ENCODE assay signal across 1 cellular context in genomic region chr7:73667344-73668102, GRCh38.
TF ChIP-seq lines count a peak whose summit lies in the region.

A gene with protein sequence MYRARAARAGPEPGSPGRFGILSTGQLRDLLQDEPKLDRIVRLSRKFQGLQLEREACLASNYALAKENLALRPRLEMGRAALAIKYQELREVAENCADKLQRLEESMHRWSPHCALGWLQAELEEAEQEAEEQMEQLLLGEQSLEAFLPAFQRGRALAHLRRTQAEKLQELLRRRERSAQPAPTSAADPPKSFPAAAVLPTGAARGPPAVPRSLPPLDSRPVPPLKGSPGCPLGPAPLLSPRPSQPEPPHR (plus strand): TSS chr7:73667831. CDS start chr7:73667959, 128 bp downstream.

TF ChIP-seq in HepG2, 621 proteins besides CTCF, POLR2A, EP300 and RAD21 (continued from another document and continues in another):
- TF ChIP-seq MYC (CRISPR knock-in tag; IDR thresholded peaks at IDR 0.05; ENCODE audit: borderline replicate concordance) (peak; percentile 45; the same call in 1 of the 2 replicates), MIER3 (CRISPR knock-in tag; IDR thresholded peaks at IDR 0.05; ENCODE audit: borderline replicate concordance) (peak; percentile 30; the same call in 1 of the 2 replicates), ZSCAN31 (CRISPR knock-in tag; IDR thresholded peaks at IDR 0.05; ENCODE audit: low read depth) (no peak), SOX5 (CRISPR knock-in tag; IDR thresholded peaks at IDR 0.05; ENCODE audit: borderline replicate concordance) (0 out of 2 replicates have a peak, but pooled peaks have one; percentile 34), HOXA7 (CRISPR knock-in tag; IDR thresholded peaks at IDR 0.05) (no peak), HMG20A (CRISPR knock-in tag; IDR thresholded peaks at IDR 0.05; ENCODE audit: borderline replicate concordance) (no peak), ZNF672 (CRISPR knock-in tag; IDR thresholded peaks at IDR 0.05) (no peak), SKI (IDR thresholded peaks at IDR 0.05; ENCODE audit: partially characterized antibody) (peak; percentile 43), HMG20B (CRISPR knock-in tag; conservative IDR thresholded peaks at IDR 0.05) (no peak), E2F2 (CRISPR knock-in tag; IDR thresholded peaks at IDR 0.05; ENCODE audit: borderline replicate concordance) (no peak), GABPA (IDR thresholded peaks at IDR 0.05; ENCODE audit: low read depth, low read length) (no peak), GABPA (CRISPR knock-in tag; IDR thresholded peaks at IDR 0.05; ENCODE audit: low read depth) (no peak), ZNF597 (CRISPR knock-in tag; IDR thresholded peaks at IDR 0.05) (no peak), ZZZ3 (CRISPR knock-in tag; IDR thresholded peaks at IDR 0.05; ENCODE audit: borderline replicate concordance) (no peak), PRMT3 (CRISPR knock-in tag; IDR thresholded peaks at IDR 0.05; ENCODE audit: borderline replicate concordance, low read depth) (no peak), ZNF160 (CRISPR knock-in tag; IDR thresholded peaks at IDR 0.05) (no peak), ASH2L (IDR thresholded peaks at IDR 0.05; ENCODE audit: insufficient read length, low read depth, low read length) (peak; percentile 22), ZNF382 (CRISPR knock-in tag; IDR thresholded peaks at IDR 0.05; ENCODE audit: borderline replicate concordance) (no peak), MEIS2 (CRISPR knock-in tag; IDR thresholded peaks at IDR 0.05) (no peak), ZNF510 (CRISPR knock-in tag; IDR thresholded peaks at IDR 0.05; ENCODE audit: low read depth) (no peak), NFE2 (CRISPR knock-in tag; IDR thresholded peaks at IDR 0.05) (no peak), DPF2 (CRISPR knock-in tag; IDR thresholded peaks at IDR 0.05; ENCODE audit: borderline replicate concordance, low read depth) (no peak), GFI1 (CRISPR knock-in tag; IDR thresholded peaks at IDR 0.05; ENCODE audit: borderline replicate concordance) (peak; percentile 55; the same call in 1 of the 2 replicates), ARID3A (IDR thresholded peaks at IDR 0.05; ENCODE audit: low read depth, low read length) (no peak), ZNF850 (CRISPR knock-in tag; conservative IDR thresholded peaks at IDR 0.05) (no peak), ZNF839 (CRISPR knock-in tag; IDR thresholded peaks at IDR 0.05; ENCODE audit: borderline replicate concordance) (no peak), FOXP1 (IDR thresholded peaks at IDR 0.05) (no peak), FOXP1 (CRISPR knock-in tag; IDR thresholded peaks at IDR 0.05) (no peak), ZFP36L1 (CRISPR knock-in tag; IDR thresholded peaks at IDR 0.05) (no peak), REPIN1 (CRISPR knock-in tag; IDR thresholded peaks at IDR 0.05; ENCODE audit: borderline replicate concordance, low read depth) (no peak), ZSCAN30 (CRISPR knock-in tag; IDR thresholded peaks at IDR 0.05) (no peak), ZBTB46 (CRISPR knock-in tag; IDR thresholded peaks at IDR 0.05; ENCODE audit: borderline replicate concordance) (no peak), HNRNPLL (IDR thresholded peaks at IDR 0.05; ENCODE audit: low read depth, low read length, poor library complexity, severe bottlenecking) (peak; percentile 51), NFKB2 (CRISPR knock-in tag; IDR thresholded peaks at IDR 0.05; ENCODE audit: borderline replicate concordance) (no peak), ZNF746 (CRISPR knock-in tag; IDR thresholded peaks at IDR 0.05) (peak; percentile 78; the same call in 1 of the 2 replicates), ZNF430 (CRISPR knock-in tag; IDR thresholded peaks at IDR 0.05) (peak; percentile 30; the same call in 1 of the 2 replicates), RARA (CRISPR knock-in tag; IDR thresholded peaks at IDR 0.05) (peak; percentile 20; the same call in 1 of the 2 replicates), FOSL2 (CRISPR knock-in tag; IDR thresholded peaks at IDR 0.05) (no peak), NAIF1 (CRISPR knock-in tag; IDR thresholded peaks at IDR 0.05; ENCODE audit: borderline replicate concordance) (no peak), ZNF629 (CRISPR knock-in tag; conservative IDR thresholded peaks at IDR 0.05) (peak; percentile 100), ZNF580 (CRISPR knock-in tag; IDR thresholded peaks at IDR 0.05; ENCODE audit: borderline replicate concordance, low read depth) (no peak), TAF1 (CRISPR knock-in tag; IDR thresholded peaks at IDR 0.05) (no peak), SYNCRIP (IDR thresholded peaks at IDR 0.05; ENCODE audit: insufficient read depth, low read depth, low read length) (no peak), SPEN (CRISPR knock-in tag; IDR thresholded peaks at IDR 0.05; ENCODE audit: low read depth) (peak; percentile 55; the same call in 1 of the 2 replicates), ATRX (CRISPR knock-in tag; IDR thresholded peaks at IDR 0.05; ENCODE audit: borderline replicate concordance) (no peak), PTBP1 (IDR thresholded peaks at IDR 0.05; ENCODE audit: low read depth, low read length, poor library complexity, severe bottlenecking) (no peak), HMGA1 (CRISPR knock-in tag; conservative IDR thresholded peaks at IDR 0.05) (no peak), EZH2 (conservative IDR thresholded peaks at IDR 0.05; ENCODE audit: low read depth, low read length) (no peak), ZNF790 (CRISPR knock-in tag; IDR thresholded peaks at IDR 0.05; ENCODE audit: borderline replicate concordance) (no peak), MATR3 (CRISPR knock-in tag; IDR thresholded peaks at IDR 0.05) (no peak), HIVEP1 (CRISPR knock-in tag; IDR thresholded peaks at IDR 0.05) (no peak), ATAD3A (CRISPR knock-in tag; IDR thresholded peaks at IDR 0.05) (no peak), FOXK1 (CRISPR knock-in tag; IDR thresholded peaks at IDR 0.05; ENCODE audit: borderline replicate concordance, low read depth) (no peak; the same call in 1 of the 2 replicates), ZNF543 (CRISPR knock-in tag; IDR thresholded peaks at IDR 0.05) (no peak), EHMT2 (IDR thresholded peaks at IDR 0.05; ENCODE audit: borderline replicate concordance, low read depth, low read length) (no peak), BHLHE40 (IDR thresholded peaks at IDR 0.05; ENCODE audit: low read length) (no peak; the same call in none of the 2 replicates), MAFG (CRISPR knock-in tag; IDR thresholded peaks at IDR 0.05) (no peak)
- TF ChIP-seq, protein P1, sequence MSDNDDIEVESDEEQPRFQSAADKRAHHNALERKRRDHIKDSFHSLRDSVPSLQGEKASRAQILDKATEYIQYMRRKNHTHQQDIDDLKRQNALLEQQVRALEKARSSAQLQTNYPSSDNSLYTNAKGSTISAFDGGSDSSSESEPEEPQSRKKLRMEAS (IDR thresholded peaks at IDR 0.05), result peak; percentile 71
- TF ChIP-seq, protein P2, sequence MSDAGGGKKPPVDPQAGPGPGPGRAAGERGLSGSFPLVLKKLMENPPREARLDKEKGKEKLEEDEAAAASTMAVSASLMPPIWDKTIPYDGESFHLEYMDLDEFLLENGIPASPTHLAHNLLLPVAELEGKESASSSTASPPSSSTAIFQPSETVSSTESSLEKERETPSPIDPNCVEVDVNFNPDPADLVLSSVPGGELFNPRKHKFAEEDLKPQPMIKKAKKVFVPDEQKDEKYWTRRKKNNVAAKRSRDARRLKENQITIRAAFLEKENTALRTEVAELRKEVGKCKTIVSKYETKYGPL (CRISPR knock-in tag; IDR thresholded peaks at IDR 0.05), result no peak
- TF ChIP-seq, protein P3, sequence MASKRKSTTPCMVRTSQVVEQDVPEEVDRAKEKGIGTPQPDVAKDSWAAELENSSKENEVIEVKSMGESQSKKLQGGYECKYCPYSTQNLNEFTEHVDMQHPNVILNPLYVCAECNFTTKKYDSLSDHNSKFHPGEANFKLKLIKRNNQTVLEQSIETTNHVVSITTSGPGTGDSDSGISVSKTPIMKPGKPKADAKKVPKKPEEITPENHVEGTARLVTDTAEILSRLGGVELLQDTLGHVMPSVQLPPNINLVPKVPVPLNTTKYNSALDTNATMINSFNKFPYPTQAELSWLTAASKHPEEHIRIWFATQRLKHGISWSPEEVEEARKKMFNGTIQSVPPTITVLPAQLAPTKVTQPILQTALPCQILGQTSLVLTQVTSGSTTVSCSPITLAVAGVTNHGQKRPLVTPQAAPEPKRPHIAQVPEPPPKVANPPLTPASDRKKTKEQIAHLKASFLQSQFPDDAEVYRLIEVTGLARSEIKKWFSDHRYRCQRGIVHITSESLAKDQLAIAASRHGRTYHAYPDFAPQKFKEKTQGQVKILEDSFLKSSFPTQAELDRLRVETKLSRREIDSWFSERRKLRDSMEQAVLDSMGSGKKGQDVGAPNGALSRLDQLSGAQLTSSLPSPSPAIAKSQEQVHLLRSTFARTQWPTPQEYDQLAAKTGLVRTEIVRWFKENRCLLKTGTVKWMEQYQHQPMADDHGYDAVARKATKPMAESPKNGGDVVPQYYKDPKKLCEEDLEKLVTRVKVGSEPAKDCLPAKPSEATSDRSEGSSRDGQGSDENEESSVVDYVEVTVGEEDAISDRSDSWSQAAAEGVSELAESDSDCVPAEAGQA (IDR thresholded peaks at IDR 0.05; ENCODE audit: low read depth), result no peak
- TF ChIP-seq, protein P3 (CRISPR knock-in tag; IDR thresholded peaks at IDR 0.05; ENCODE audit: borderline replicate concordance), result no peak
- TF ChIP-seq, protein P4, sequence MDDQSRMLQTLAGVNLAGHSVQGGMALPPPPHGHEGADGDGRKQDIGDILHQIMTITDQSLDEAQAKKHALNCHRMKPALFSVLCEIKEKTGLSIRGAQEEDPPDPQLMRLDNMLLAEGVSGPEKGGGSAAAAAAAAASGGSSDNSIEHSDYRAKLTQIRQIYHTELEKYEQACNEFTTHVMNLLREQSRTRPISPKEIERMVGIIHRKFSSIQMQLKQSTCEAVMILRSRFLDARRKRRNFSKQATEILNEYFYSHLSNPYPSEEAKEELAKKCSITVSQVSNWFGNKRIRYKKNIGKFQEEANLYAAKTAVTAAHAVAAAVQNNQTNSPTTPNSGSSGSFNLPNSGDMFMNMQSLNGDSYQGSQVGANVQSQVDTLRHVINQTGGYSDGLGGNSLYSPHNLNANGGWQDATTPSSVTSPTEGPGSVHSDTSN (CRISPR knock-in tag; IDR thresholded peaks at IDR 0.05; ENCODE audit: borderline replicate concordance), result no peak
